Comparison of ENCODE assay signal across 8 cellular contexts in the genomic region with DNA sequence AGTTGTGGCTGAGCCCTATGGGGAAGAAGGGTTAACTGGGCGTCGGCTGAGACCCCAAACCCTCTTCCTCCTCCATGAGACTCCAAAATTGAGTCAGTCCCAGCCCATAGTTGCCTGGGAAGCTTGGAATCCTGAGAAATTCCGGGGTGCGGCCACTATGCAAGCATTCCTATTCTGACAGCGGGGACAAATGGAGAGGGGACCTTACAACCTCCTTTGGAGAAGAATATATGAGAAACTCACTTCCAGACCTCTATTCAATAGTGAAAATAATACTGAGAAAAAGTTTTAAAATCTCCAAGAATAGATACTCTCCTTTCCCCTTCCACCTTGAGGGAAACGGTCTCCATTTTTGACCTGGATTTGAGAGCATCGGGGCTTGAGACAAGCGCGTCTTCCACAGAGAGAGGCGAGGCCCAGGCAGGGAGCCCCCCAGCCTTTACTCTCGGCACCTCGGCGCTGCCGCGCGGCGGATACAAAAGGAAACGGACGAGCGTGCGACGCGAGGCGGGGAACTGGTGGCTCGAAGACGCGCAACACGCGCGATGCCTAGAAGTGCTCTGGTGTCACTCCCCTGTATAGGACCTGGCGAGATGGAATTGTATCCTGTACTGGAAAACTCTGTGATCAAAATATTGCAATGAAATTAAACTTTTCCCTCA. TPM values are rescaled to one million over a fixed set of nuclear protein-coding genes. Genes with fewer than 3 reads are reported as not detected.
DNase-seq lines count a peak whose midpoint lies in the region; ATAC-seq, FAIRE-seq and TF ChIP-seq lines count a peak whose summit lies in the region.

No MANE protein-coding gene starts in this region.

- peak; percentile 43 for DNase-seq in activated CD8-positive, alpha-beta memory T cell treated with anti-CD3 and anti-CD28 coated beads, Interleukin-2, amount 10 ng/mL, durations not matched to agents 7 days and 5 days
- no peak for DNase-seq in activated CD8-positive, alpha-beta memory T cell treated with anti-CD3 and anti-CD28 coated beads for 24 hours
- DNase-seq in GM12878 (ENCODE audit: low read depth, low spot score) (no peak), mesenchymal stem cell (peak; percentile 26), type B pancreatic cell (ENCODE audit: extremely low spot score, unreplicated experiment) (no peak), NCI-H2081 treated with DMSO at 0.1 percent for 48 hours (lab: John Stamatoyannopoulos, UW) (no peak), NCI-H1048 (lab: John Stamatoyannopoulos, UW) (no peak), NCI-H2196 treated with DMSO at 0.1 percent for 48 hours (lab: John Stamatoyannopoulos, UW; ENCODE audit: unreplicated experiment) (no peak)

- peak overlapping the region; percentile 50 for H3K4me3 Mint-ChIP-seq in activated CD8-positive, alpha-beta memory T cell treated with anti-CD3 and anti-CD28 coated beads, Interleukin-2, amount 10 ng/mL, durations not matched to agents 7 days and 5 days
- peak overlapping the region; percentile 88 for H3K4me3 Mint-ChIP-seq in type B pancreatic cell

- no peak overlapping the region for H4K91ac ChIP-seq in mesenchymal stem cell (ENCODE audit: low read length)

- H3K4me3 ChIP-seq in GM12878, result no peak overlapping the region
- H3K4me3 ChIP-seq in mesenchymal stem cell (ENCODE audit: insufficient read depth in 1 of 2, low read depth in 1 of 2, low read length in 2 of 2), result peak overlapping the region; percentile 43 to 78

- POLR2A ChIA-PET in GM12878 (lab: Charles Lee), result no interaction called here

- BruUV-seq in GM12878 (replicated peaks; lab: Mats Ljungman, UMichigan), result no TSS peak

- H3K27ac Mint-ChIP-seq in activated CD8-positive, alpha-beta memory T cell treated with anti-CD3 and anti-CD28 coated beads, Interleukin-2, amount 10 ng/mL, durations not matched to agents 7 days and 5 days, result peak overlapping the region; percentile 3
- no peak overlapping the region for H3K27ac Mint-ChIP-seq in type B pancreatic cell

- H3K27me3 Mint-ChIP-seq in activated CD8-positive, alpha-beta memory T cell treated with anti-CD3 and anti-CD28 coated beads, Interleukin-2, amount 10 ng/mL, durations not matched to agents 7 days and 5 days, result peaks cover 74% of the 10 kb centered on the region
- peaks cover 89% of the 10 kb centered on the region for H3K27me3 Mint-ChIP-seq in type B pancreatic cell

- H3K27ac ChIP-seq in GM12878 (ENCODE audit: control insufficient read depth, insufficient read depth) (no peak overlapping the region), mesenchymal stem cell (ENCODE audit: low read length, poor library complexity, severe bottlenecking) (no peak overlapping the region)

- RAD21 ChIA-PET in GM12878 (lab: Charles Lee; ENCODE audit: unreplicated experiment), result no interaction called here

- CTCF ChIA-PET in activated CD8-positive, alpha-beta memory T cell treated with anti-CD3 and anti-CD28 coated beads, Interleukin-2, amount 10 ng/mL, durations not matched to agents 7 days and 5 days (lab: Charles Lee), result no interaction called here
- CTCF ChIA-PET in GM12878 (lab: Yijun Ruan, JAX), result no interaction called here

- H4K20me1 ChIP-seq in GM12878 (ENCODE audit: control insufficient read depth, insufficient read depth), result no peaks in the 10 kb centered on the region

- H3K79me2 ChIP-seq in GM12878 (ENCODE audit: control insufficient read depth, insufficient read depth, low read length), result no peaks in the 10 kb centered on the region

- no peak overlapping the region for H2BK5ac ChIP-seq in mesenchymal stem cell (ENCODE audit: low read depth, low read length, poor library complexity, severe bottlenecking)

- H3K4me2 ChIP-seq in GM12878 (ENCODE audit: control insufficient read depth, insufficient read depth) (peak overlapping the region; percentile 50), mesenchymal stem cell (ENCODE audit: low read length, poor library complexity, severe bottlenecking) (peak overlapping the region; percentile 69)

- no peak overlapping the region for H3K14ac ChIP-seq in mesenchymal stem cell (ENCODE audit: low read length in 2 of 2)

- H3K36me3 Mint-ChIP-seq in activated CD8-positive, alpha-beta memory T cell treated with anti-CD3 and anti-CD28 coated beads, Interleukin-2, amount 10 ng/mL, durations not matched to agents 7 days and 5 days, result peaks cover 5% of the 10 kb centered on the region
- peaks cover 11% of the 10 kb centered on the region for H3K36me3 Mint-ChIP-seq in type B pancreatic cell

- no peak for TF ChIP-seq EP300 in GM12878 (IDR thresholded peaks at IDR 0.05; ENCODE audit: borderline replicate concordance in 1 of 2, control insufficient read depth in 1 of 2, low read depth in 2 of 2, low read length in 2 of 2)

- SMC1A ChIA-PET in GM12878 (lab: Charles Lee; ENCODE audit: uncharacterized antibody, unreplicated experiment), result no interaction called here

- H2BK15ac ChIP-seq in mesenchymal stem cell (ENCODE audit: low read depth, poor library complexity, severe bottlenecking), result no peak overlapping the region

- H3K4me1 ChIP-seq in GM12878 (ENCODE audit: control insufficient read depth, insufficient read depth, low read length), result peaks cover 3% of the 10 kb centered on the region
- peaks cover 20% of the 10 kb centered on the region for H3K4me1 ChIP-seq in mesenchymal stem cell (ENCODE audit: control insufficient read depth, insufficient read depth, low read depth, low read length)

- no peak for TF ChIP-seq RAD21 in GM12878 (IDR thresholded peaks at IDR 0.05; ENCODE audit: insufficient read depth, low read depth, low read length)

- no peak overlapping the region for H2AFZ ChIP-seq in GM12878 (ENCODE audit: control insufficient read depth, low read depth, low read length)
- H2AFZ ChIP-seq in mesenchymal stem cell (ENCODE audit: low read depth, low read length), result no peak overlapping the region

- in situ Hi-C loops in GM12878 (cut with MboI), result no loop called here

- H2BK12ac ChIP-seq in mesenchymal stem cell (ENCODE audit: low read length in 2 of 2), result no peak overlapping the region

- H2AK5ac ChIP-seq in mesenchymal stem cell (ENCODE audit: low read length, severe bottlenecking), result no peak overlapping the region

- no peak overlapping the region for H3K4ac ChIP-seq in mesenchymal stem cell (ENCODE audit: low read depth in 1 of 2, low read length in 2 of 2)

- no peak for TF ChIP-seq POLR2A in GM12878 (IDR thresholded peaks at IDR 0.05; ENCODE audit: low read depth, low read length)

- H3K23ac ChIP-seq in mesenchymal stem cell (ENCODE audit: low read length in 2 of 2), result no peak overlapping the region

- no peak overlapping the region for H4K8ac ChIP-seq in mesenchymal stem cell (ENCODE audit: low read length)

- H3K27me3 ChIP-seq in GM12878 (replicated peaks in 1 of 2; ENCODE audit: control insufficient read depth in 2 of 2, insufficient read depth in 2 of 2, low read length in 1 of 2) (peaks cover 14 to 35% of the 10 kb centered on the region in 2 experiments), mesenchymal stem cell (ENCODE audit: control insufficient read depth in 1 of 2, insufficient read depth in 1 of 2, low read length in 2 of 2) (peaks cover 27 to 78% of the 10 kb centered on the region in 2 experiments)

- no peaks in the 10 kb centered on the region for H3K9me3 Mint-ChIP-seq in activated CD8-positive, alpha-beta memory T cell treated with anti-CD3 and anti-CD28 coated beads, Interleukin-2, amount 10 ng/mL, durations not matched to agents 7 days and 5 days (ENCODE audit: low read depth)
- H3K9me3 Mint-ChIP-seq in type B pancreatic cell, result no peaks in the 10 kb centered on the region

- FAIRE-seq in GM12878 (lab: Jason Lieb, UNC), result no peak

- no peaks in the 10 kb centered on the region for H3K79me1 ChIP-seq in mesenchymal stem cell (replicated peaks; ENCODE audit: low read length, poor library complexity, severe bottlenecking)

- WGBS in GM12878 (ENCODE audit: insufficient coverage, insufficient replicate concordance, low lambda C conversion rate, missing lambda C conversion rate), result 28% methylated on average over 31 of the region's 31 CpGs
- WGBS in mesenchymal stem cell, result 1% methylated on average over 23 of the region's 31 CpGs

- peak; percentile 55 for ATAC-seq in activated CD8-positive, alpha-beta memory T cell treated with anti-CD3 and anti-CD28 coated beads, Interleukin-2, amount 10 ng/mL, durations not matched to agents 7 days and 5 days
- ATAC-seq in GM12878, result peak; percentile 44

- H3K4me1 Mint-ChIP-seq in activated CD8-positive, alpha-beta memory T cell treated with anti-CD3 and anti-CD28 coated beads, Interleukin-2, amount 10 ng/mL, durations not matched to agents 7 days and 5 days, result peaks cover 26% of the 10 kb centered on the region
- peaks cover 3% of the 10 kb centered on the region for H3K4me1 Mint-ChIP-seq in type B pancreatic cell (ENCODE audit: unreplicated experiment)

- H3K9ac ChIP-seq in GM12878 (ENCODE audit: control insufficient read depth, insufficient read depth, low read length) (no peak overlapping the region), mesenchymal stem cell (ENCODE audit: low read length) (peak overlapping the region; percentile 39)

- H3K36me3 ChIP-seq in GM12878 (ENCODE audit: control insufficient read depth in 2 of 2, insufficient read depth in 2 of 2, low read length in 1 of 2), result no peaks in the 10 kb centered on the region
- peaks cover 0 to 6% of the 10 kb centered on the region in 2 experiments for H3K36me3 ChIP-seq in mesenchymal stem cell (ENCODE audit: control insufficient read depth in 1 of 2, insufficient read depth in 2 of 2, low read depth in 1 of 2, low read length in 2 of 2)

- intact Hi-C loops in GM12878 (cut with micrococcal nuclease; ENCODE audit: unreplicated experiment), result no loop called here

- H3K9me3 ChIP-seq in GM12878 (replicated peaks; ENCODE audit: control insufficient read depth, insufficient read depth, low read length), result no peaks in the 10 kb centered on the region; the same call in 2 of the 3 replicates
- H3K9me3 ChIP-seq in mesenchymal stem cell (ENCODE audit: control insufficient read depth, low read length), result no peaks in the 10 kb centered on the region

- H2BK120ac ChIP-seq in mesenchymal stem cell (ENCODE audit: low read depth, low read length), result no peak overlapping the region

- TF ChIP-seq CTCF in GM12878 (IDR thresholded peaks at IDR 0.05 in 2 of 3, conservative IDR thresholded peaks at IDR 0.05 in 1 of 3; ENCODE audit: control insufficient read depth in 2 of 3, extremely low read depth in 1 of 3, insufficient read depth in 1 of 3, low read depth in 3 of 3, low read length in 3 of 3), result no peak
- TF ChIP-seq CTCF in type B pancreatic cell (conservative IDR thresholded peaks at IDR 0.05), result no peak

- no peak overlapping the region for H3K18ac ChIP-seq in mesenchymal stem cell (ENCODE audit: low read depth in 1 of 2, low read length in 2 of 2)

RNA-seq across cellular contexts. Expression of a gene that starts 11.1 kb away (rescaled TPM):
- 10 to 100 TPM in 1 of 2 experiments, 1 to 10 TPM in 1; 3.2 to 14.8 TPM for total RNA-seq in activated CD8-positive, alpha-beta memory T cell treated with anti-CD3 and anti-CD28 coated beads, Interleukin-2, amount 10 ng/mL, durations not matched to agents 7 days and 5 days
- 3.3 and 5.1 TPM in 2 replicates for total RNA-seq in GM12878 (2013; cell fraction: nucleolus; rRNA removed)
- total RNA-seq in GM12878 (2014; rRNA removed), result 0.44 and 0.68 TPM in 2 replicates
- 0.41 and 0.49 TPM in 2 replicates for total RNA-seq in GM12878 (2014; rRNA removed; fragmentation: Illumina TruSeq; extraction: Trizol)
- 1.4 TPM in 2 replicates for total RNA-seq in GM12878 (2021)
- 0.35 TPM for polyA plus RNA-seq in GM12878 (2011; ENCODE audit: low read depth)
- 3.4 and 4.0 TPM in 2 replicates for polyA plus RNA-seq in GM12878 (2011; rRNA removed)
- 3.2 TPM in 2 replicates for polyA plus RNA-seq in GM12878 (2011; cell fraction: cytosol; rRNA removed)
- polyA plus RNA-seq in GM12878 (2011; cell fraction: nucleus; rRNA removed), result 16.2 and 18.4 TPM in 2 replicates
- polyA plus RNA-seq in GM12878 (2012), result 0.66 and 2.4 TPM in 2 replicates
- 0.91 and 1.3 TPM in 2 replicates for polyA plus RNA-seq in GM12878 (2014; fragmentation: Illumina TruSeq; extraction: Trizol)
- polyA plus RNA-seq in GM12878 (2014; fragmentation: Nextera tagmentation; extraction: Ambion mirVana), result under 1 TPM; 0.40 to 0.42 TPM
- 0.70 and 0.71 TPM in 2 replicates for polyA plus RNA-seq in GM12878 (2014; rRNA removed)
- polyA plus RNA-seq in GM12878 (2016; fragmentation: Nextera tagmentation; extraction: Ambion mirVana), result under 1 TPM; 0.15 to 0.45 TPM
- polyA minus RNA-seq in GM12878 (2011; rRNA and poly(A)+ RNA removed), result 3.4 and 4.8 TPM in 2 replicates
- polyA minus RNA-seq in GM12878 (2011; cell fraction: cytosol; rRNA and poly(A)+ RNA removed), result 2.5 and 3.1 TPM in 2 replicates
- polyA minus RNA-seq in GM12878 (2011; cell fraction: nucleus; rRNA and poly(A)+ RNA removed), result 11.5 and 16.0 TPM in 2 replicates
- 4.3 TPM for polyA plus RNA-seq in mesenchymal stem cell (2013, experiment 1 of 2)
- 3.8 TPM for polyA plus RNA-seq in mesenchymal stem cell (2013, experiment 2 of 2)
- total RNA-seq in type B pancreatic cell (ENCODE audit: low replicate concordance), result 4.4 and 11.0 TPM in 2 replicates

Comparison
In these comparisons a context has a peak if more than half of its experiments do, and no peak if none do; other contexts are left out.
1. DNase-seq: peak in activated CD8-positive, alpha-beta memory T cell treated with anti-CD3 and anti-CD28 coated beads, Interleukin-2, amount 10 ng/mL, durations not matched to agents 7 days and 5 days (single experiment) and mesenchymal stem cell (single experiment); none in activated CD8-positive, alpha-beta memory T cell treated with anti-CD3 and anti-CD28 coated beads for 24 hours (single experiment), GM12878 (single experiment), type B pancreatic cell (single experiment), NCI-H2081 treated with DMSO at 0.1 percent for 48 hours (single experiment), NCI-H1048 (single experiment) and NCI-H2196 treated with DMSO at 0.1 percent for 48 hours (single experiment).